10 cellular contexts compared by ENCODE assay signal in the genomic region with DNA sequence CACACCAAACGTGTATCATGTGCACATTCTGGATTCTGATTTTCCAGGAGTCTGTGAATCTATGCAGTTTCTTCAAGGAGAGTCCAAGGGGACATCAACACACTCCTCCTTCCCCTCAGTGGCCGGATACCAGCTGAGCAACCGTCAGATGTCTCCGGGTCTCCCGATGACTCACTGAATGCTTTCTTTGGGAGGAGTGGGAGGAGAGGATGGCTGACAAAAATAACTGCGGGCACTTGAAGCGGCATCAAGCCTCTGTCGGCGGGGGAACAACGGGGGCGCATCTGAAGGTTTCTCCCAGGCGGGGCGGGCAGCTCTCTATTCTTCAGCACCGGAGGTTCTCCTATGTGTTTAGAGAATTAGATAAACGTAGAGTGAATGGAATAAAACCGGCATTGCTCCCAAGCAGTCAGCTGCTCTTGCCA. TPM values are rescaled to one million over a fixed set of nuclear protein-coding genes. Genes with fewer than 3 reads are reported as not detected.
DNase-seq lines count a peak whose midpoint lies in the region; ATAC-seq and TF ChIP-seq lines count a peak whose summit lies in the region.
"Had no signal": no experiment of that assay in that cellular context is flagged by ENCODE, and none has a peak within 500 bp of the region (broad histone marks: within the 10 kb centered on the region; RNA-seq: fewer than 3 reads in every experiment).

No MANE protein-coding gene starts in this region.

- H3K27me3 ChIP-seq in breast epithelium, result no peaks in the 10 kb centered on the region
- H3K27me3 ChIP-seq in mesendoderm (ENCODE audit: insufficient read depth, low read length, poor library complexity), result no peaks in the 10 kb centered on the region

- no CpG with 5 or more reads among the region's 16 CpGs for WGBS in mesendoderm (ENCODE audit: extremely low coverage, insufficient coverage, low lambda C conversion rate)

- no peak overlapping the region for H3K27ac Mint-ChIP-seq in stimulated activated memory B cell treated with anti-CD40 and anti-IgM and Interleukin-4, amounts not matched to agents 10 μg/mL and 1 μg/mL and 100 μg/mL, for 72 hours

- intact Hi-C loops in breast epithelium (cut with DNase I; ENCODE audit: low total_unique reads), result loop anchor here (10.0 kb wide), 1 partner anchor 52 kb away; no protein-coding TSS in a partner anchor

- no peaks in the 10 kb centered on the region for H3K9me3 ChIP-seq in breast epithelium
- H3K9me3 ChIP-seq: upper lobe of left lung had no signal

- no peak for TF ChIP-seq CTCF in breast epithelium (IDR thresholded peaks at IDR 0.05)

- no peak overlapping the region for H3K18ac ChIP-seq in mesendoderm (ENCODE audit: low read length)

- H4K8ac ChIP-seq in mesendoderm (ENCODE audit: low read depth, low read length), result no peak overlapping the region

- H3K4me3 Mint-ChIP-seq in stimulated activated memory B cell treated with anti-CD40 and anti-IgM and Interleukin-4, amounts not matched to agents 10 μg/mL and 1 μg/mL and 100 μg/mL, for 72 hours, result no peak overlapping the region

- no peak for ATAC-seq in GM19035 (IDR thresholded peaks at IDR 0.05; ENCODE audit: unreplicated experiment)
- no peak for ATAC-seq in stimulated activated memory B cell treated with anti-CD40 and anti-IgM and Interleukin-4, amounts not matched to agents 10 μg/mL and 1 μg/mL and 100 μg/mL, for 72 hours
- ATAC-seq in GM21360 (IDR thresholded peaks at IDR 0.05; ENCODE audit: unreplicated experiment), result no peak
- ATAC-seq: GM12878 had no signal

- no peaks in the 10 kb centered on the region for H3K79me1 ChIP-seq in mesendoderm (ENCODE audit: low read length)

- H3K4me3 ChIP-seq in breast epithelium (peak overlapping the region in 2 of 3 donors; percentile 18 to 25), mesendoderm (ENCODE audit: low read length) (no peak overlapping the region)
- H3K4me3 ChIP-seq: GM12878, upper lobe of left lung had no signal

- H3K4ac ChIP-seq in mesendoderm (ENCODE audit: low read depth, low read length), result no peak overlapping the region

- H3K36me3 Mint-ChIP-seq in stimulated activated memory B cell treated with anti-CD40 and anti-IgM and Interleukin-4, amounts not matched to agents 10 μg/mL and 1 μg/mL and 100 μg/mL, for 72 hours, result no peaks in the 10 kb centered on the region

- no peak overlapping the region for H3K23ac ChIP-seq in mesendoderm (ENCODE audit: low read length)

- peaks cover 77% of the 10 kb centered on the region for H3K27me3 Mint-ChIP-seq in stimulated activated memory B cell treated with anti-CD40 and anti-IgM and Interleukin-4, amounts not matched to agents 10 μg/mL and 1 μg/mL and 100 μg/mL, for 72 hours

- H2BK15ac ChIP-seq in mesendoderm (replicated peaks; ENCODE audit: low read depth), result no peak overlapping the region

- no peak overlapping the region for H2AK5ac ChIP-seq in mesendoderm (ENCODE audit: low read length)

- H3K4me2 ChIP-seq in mesendoderm (ENCODE audit: low read length), result no peak overlapping the region

- no peak overlapping the region for H3K9ac ChIP-seq in mesendoderm (ENCODE audit: low read length)

- no peaks in the 10 kb centered on the region for H3K79me2 ChIP-seq in mesendoderm (ENCODE audit: control insufficient read depth, insufficient read depth, low read length)

- no peak overlapping the region for H4K5ac ChIP-seq in mesendoderm (ENCODE audit: low read length)

- H3K56ac ChIP-seq in mesendoderm (ENCODE audit: low read length), result no peak overlapping the region

- no peak overlapping the region for H3K27ac ChIP-seq in breast epithelium
- H3K27ac ChIP-seq in mesendoderm (ENCODE audit: low read depth, low read length), result no peak overlapping the region
- H3K27ac ChIP-seq: upper lobe of left lung had no signal

- peaks cover 14% of the 10 kb centered on the region for H3K4me1 Mint-ChIP-seq in stimulated activated memory B cell treated with anti-CD40 and anti-IgM and Interleukin-4, amounts not matched to agents 10 μg/mL and 1 μg/mL and 100 μg/mL, for 72 hours

- TF ChIP-seq POLR2A in breast epithelium (IDR thresholded peaks at IDR 0.05), result no peak

- H3K4me1 ChIP-seq in breast epithelium (no peaks in the 10 kb centered on the region), mesendoderm (ENCODE audit: control insufficient read depth, low read depth, low read length) (peaks cover 2% of the 10 kb centered on the region)

- no peak overlapping the region for H2BK5ac ChIP-seq in mesendoderm (ENCODE audit: low read length)

- H3K36me3 ChIP-seq in breast epithelium, result no peaks in the 10 kb centered on the region
- no peaks in the 10 kb centered on the region for H3K36me3 ChIP-seq in mesendoderm (ENCODE audit: control insufficient read depth, insufficient read depth, low read length)
- H3K36me3 ChIP-seq: upper lobe of left lung had no signal

- H2BK120ac ChIP-seq in mesendoderm (ENCODE audit: low read depth, low read length), result no peak overlapping the region

- DNase-seq in AG20443 (ENCODE audit: low spot score) (peak; percentile 78), Kasumi-1 (lab: John Stamatoyannopoulos, UW) (peak; percentile 35 to 46), breast epithelium (ENCODE audit: low spot score in 2 of 2) (no peak), mesendoderm (peak; percentile 75), DMS153 (lab: John Stamatoyannopoulos, UW) (no peak)

- H3K9me3 Mint-ChIP-seq in stimulated activated memory B cell treated with anti-CD40 and anti-IgM and Interleukin-4, amounts not matched to agents 10 μg/mL and 1 μg/mL and 100 μg/mL, for 72 hours, result no peaks in the 10 kb centered on the region

RNA-seq across cellular contexts. Expression of a gene that starts 24.6 kb away (rescaled TPM):
- 1 to 10 TPM; 1.5 to 3.3 (median 1.6) TPM for total RNA-seq in breast epithelium
- 1.1 TPM for polyA plus RNA-seq in mesendoderm (2013, experiment 1 of 2)
- polyA plus RNA-seq in mesendoderm (2013, experiment 2 of 2), result 1.3 TPM

RNA-seq across cellular contexts. Expression of a gene that starts 52.4 kb away (rescaled TPM):
- 10 to 100 TPM in 1 of 3 donors, 1 to 10 TPM in 2; 6.2 to 12.1 (median 7.2) TPM for total RNA-seq in breast epithelium
- polyA plus RNA-seq in mesendoderm (2013, experiment 1 of 2), result 3.5 TPM
- 2.3 TPM for polyA plus RNA-seq in mesendoderm (2013, experiment 2 of 2)

Comparison
In these comparisons a context has a peak if more than half of its experiments do, and no peak if none do; other contexts are left out.
1. DNase-seq: peak in AG20443 (single experiment), Kasumi-1 (2 of 2) and mesendoderm (single experiment); none in breast epithelium (0 of 2) and DMS153 (single experiment).